1 cellular context compared by ENCODE assay signal in the genomic region with DNA sequence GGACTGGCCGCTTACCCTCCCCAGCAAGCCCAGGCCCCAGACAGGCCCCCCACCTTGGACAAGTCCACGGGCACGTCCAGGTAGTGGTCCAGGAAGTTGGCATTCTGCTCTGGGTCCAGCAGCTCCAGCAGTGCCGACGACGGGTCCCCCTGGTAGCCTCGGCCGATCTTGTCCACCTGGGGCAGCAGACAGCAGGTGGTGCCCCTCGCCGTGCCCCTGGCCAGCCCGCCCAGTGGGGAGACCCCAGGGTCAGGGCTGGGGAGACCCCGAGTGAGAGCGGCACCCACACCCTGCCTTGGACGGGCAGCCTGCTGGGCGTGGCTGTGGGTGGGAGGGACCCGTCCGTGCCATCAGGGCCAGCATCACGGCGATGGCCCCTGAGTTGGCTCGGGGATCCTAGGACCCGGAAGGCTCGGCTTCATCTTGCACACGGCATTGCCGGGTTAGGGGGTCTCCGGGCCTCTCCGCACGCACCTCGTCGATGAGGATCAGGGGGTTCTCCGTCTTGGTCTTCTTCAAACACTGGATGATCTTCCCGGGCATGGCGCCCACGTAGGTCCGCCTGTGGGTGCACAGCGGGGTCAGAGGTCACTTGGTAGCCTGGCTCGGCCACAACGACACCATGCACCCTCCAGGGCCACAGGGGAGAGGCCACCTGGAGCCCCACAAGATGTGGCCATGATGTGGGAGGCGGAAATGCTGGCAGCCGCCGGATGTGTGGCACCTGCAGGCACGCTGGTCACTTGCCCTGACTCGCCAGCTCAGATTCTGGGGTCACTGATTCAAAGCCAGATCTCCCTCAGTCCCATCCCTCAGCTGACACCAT.
A peak's percentile ranks its signal among the peaks of the same experiment; 100 is the strongest.
TF ChIP-seq lines count a peak whose summit lies in the region.

No MANE protein-coding gene starts in this region.

TF ChIP-seq in HEK293, 187 proteins besides CTCF, POLR2A, EP300 and RAD21 (continues in another document):
- 0 out of 2 replicates have a peak, but pooled peaks have one; percentile 4 for TF ChIP-seq ZNF341 (tag by site-specific recombination; IDR thresholded peaks at IDR 0.05; ENCODE audit: low read depth)
- no peak for TF ChIP-seq ZBTB17 (tag by site-specific recombination; IDR thresholded peaks at IDR 0.05)
- TF ChIP-seq BCL11A (tag by site-specific recombination; IDR thresholded peaks at IDR 0.05; ENCODE audit: low read depth): peak; percentile 95
- TF ChIP-seq ZFHX2 (tag by site-specific recombination; conservative IDR thresholded peaks at IDR 0.05): no peak; the same call in 1 of the 2 replicates
- TF ChIP-seq KLF8 (tag by site-specific recombination; IDR thresholded peaks at IDR 0.05): no peak; the same call in 1 of the 2 replicates
- TF ChIP-seq TRIM28 (IDR thresholded peaks at IDR 0.05; ENCODE audit: borderline replicate concordance, low read length): no peak
- TF ChIP-seq ZNF549 (tag by site-specific recombination; IDR thresholded peaks at IDR 0.05): no peak
- no peak for TF ChIP-seq ZNF280C (tag by site-specific recombination; IDR thresholded peaks at IDR 0.05)
- TF ChIP-seq MYNN (tag by site-specific recombination; IDR thresholded peaks at IDR 0.05; ENCODE audit: borderline replicate concordance): no peak
- no peak for TF ChIP-seq ZNF302 (tag by site-specific recombination; IDR thresholded peaks at IDR 0.05; ENCODE audit: low read depth)
- TF ChIP-seq, protein P1, sequence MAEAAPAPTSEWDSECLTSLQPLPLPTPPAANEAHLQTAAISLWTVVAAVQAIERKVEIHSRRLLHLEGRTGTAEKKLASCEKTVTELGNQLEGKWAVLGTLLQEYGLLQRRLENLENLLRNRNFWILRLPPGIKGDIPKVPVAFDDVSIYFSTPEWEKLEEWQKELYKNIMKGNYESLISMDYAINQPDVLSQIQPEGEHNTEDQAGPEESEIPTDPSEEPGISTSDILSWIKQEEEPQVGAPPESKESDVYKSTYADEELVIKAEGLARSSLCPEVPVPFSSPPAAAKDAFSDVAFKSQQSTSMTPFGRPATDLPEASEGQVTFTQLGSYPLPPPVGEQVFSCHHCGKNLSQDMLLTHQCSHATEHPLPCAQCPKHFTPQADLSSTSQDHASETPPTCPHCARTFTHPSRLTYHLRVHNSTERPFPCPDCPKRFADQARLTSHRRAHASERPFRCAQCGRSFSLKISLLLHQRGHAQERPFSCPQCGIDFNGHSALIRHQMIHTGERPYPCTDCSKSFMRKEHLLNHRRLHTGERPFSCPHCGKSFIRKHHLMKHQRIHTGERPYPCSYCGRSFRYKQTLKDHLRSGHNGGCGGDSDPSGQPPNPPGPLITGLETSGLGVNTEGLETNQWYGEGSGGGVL (tag by site-specific recombination; IDR thresholded peaks at IDR 0.05): no peak
- TF ChIP-seq REST (tag by site-specific recombination; IDR thresholded peaks at IDR 0.05): peak; percentile 53
- TF ChIP-seq, protein P2, sequence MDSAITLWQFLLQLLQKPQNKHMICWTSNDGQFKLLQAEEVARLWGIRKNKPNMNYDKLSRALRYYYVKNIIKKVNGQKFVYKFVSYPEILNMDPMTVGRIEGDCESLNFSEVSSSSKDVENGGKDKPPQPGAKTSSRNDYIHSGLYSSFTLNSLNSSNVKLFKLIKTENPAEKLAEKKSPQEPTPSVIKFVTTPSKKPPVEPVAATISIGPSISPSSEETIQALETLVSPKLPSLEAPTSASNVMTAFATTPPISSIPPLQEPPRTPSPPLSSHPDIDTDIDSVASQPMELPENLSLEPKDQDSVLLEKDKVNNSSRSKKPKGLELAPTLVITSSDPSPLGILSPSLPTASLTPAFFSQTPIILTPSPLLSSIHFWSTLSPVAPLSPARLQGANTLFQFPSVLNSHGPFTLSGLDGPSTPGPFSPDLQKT (IDR thresholded peaks at IDR 0.05; ENCODE audit: borderline replicate concordance, low read depth, low read length): no peak
- no peak for TF ChIP-seq ZSCAN23 (tag by site-specific recombination; IDR thresholded peaks at IDR 0.05)
- TF ChIP-seq ZNF529 (tag by site-specific recombination; IDR thresholded peaks at IDR 0.05; ENCODE audit: insufficient replicate concordance): no peak
- no peak for TF ChIP-seq ZNF530 (tag by site-specific recombination; IDR thresholded peaks at IDR 0.05; ENCODE audit: low read depth)
- no peak for TF ChIP-seq ZNF175 (tag by site-specific recombination; IDR thresholded peaks at IDR 0.05)
- TF ChIP-seq KLF9 (tag by site-specific recombination; IDR thresholded peaks at IDR 0.05; ENCODE audit: low read depth): peak; percentile 60
- TF ChIP-seq ZNF621 (tag by site-specific recombination; IDR thresholded peaks at IDR 0.05): no peak
- TF ChIP-seq SETDB1 (IDR thresholded peaks at IDR 0.05; ENCODE audit: insufficient read length, low read length): no peak
- no peak for TF ChIP-seq ZNF26 (tag by site-specific recombination; IDR thresholded peaks at IDR 0.05)
- no peak for TF ChIP-seq ZNF785 (tag by site-specific recombination; IDR thresholded peaks at IDR 0.05)
- no peak for TF ChIP-seq GLI2 (tag by site-specific recombination; IDR thresholded peaks at IDR 0.05; ENCODE audit: borderline replicate concordance, low read depth)
- TF ChIP-seq, protein P3, sequence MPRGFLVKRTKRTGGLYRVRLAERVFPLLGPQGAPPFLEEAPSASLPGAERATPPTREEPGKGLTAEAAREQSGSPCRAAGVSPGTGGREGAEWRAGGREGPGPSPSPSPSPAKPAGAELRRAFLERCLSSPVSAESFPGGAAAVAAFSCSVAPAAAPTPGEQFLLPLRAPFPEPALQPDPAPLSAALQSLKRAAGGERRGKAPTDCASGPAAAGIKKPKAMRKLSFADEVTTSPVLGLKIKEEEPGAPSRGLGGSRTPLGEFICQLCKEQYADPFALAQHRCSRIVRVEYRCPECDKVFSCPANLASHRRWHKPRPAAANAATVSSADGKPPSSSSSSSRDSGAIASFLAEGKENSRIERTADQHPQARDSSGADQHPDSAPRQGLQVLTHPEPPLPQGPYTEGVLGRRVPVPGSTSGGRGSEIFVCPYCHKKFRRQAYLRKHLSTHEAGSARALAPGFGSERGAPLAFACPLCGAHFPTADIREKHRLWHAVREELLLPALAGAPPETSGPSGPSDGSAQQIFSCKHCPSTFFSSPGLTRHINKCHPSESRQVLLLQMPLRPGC (tag by site-specific recombination; IDR thresholded peaks at IDR 0.05): no peak
- no peak for TF ChIP-seq MEIS1 (CRISPR knock-in tag; IDR thresholded peaks at IDR 0.05; ENCODE audit: borderline replicate concordance)
- no peak for TF ChIP-seq ZBTB20 (tag by site-specific recombination; IDR thresholded peaks at IDR 0.05)
- TF ChIP-seq, protein P4, sequence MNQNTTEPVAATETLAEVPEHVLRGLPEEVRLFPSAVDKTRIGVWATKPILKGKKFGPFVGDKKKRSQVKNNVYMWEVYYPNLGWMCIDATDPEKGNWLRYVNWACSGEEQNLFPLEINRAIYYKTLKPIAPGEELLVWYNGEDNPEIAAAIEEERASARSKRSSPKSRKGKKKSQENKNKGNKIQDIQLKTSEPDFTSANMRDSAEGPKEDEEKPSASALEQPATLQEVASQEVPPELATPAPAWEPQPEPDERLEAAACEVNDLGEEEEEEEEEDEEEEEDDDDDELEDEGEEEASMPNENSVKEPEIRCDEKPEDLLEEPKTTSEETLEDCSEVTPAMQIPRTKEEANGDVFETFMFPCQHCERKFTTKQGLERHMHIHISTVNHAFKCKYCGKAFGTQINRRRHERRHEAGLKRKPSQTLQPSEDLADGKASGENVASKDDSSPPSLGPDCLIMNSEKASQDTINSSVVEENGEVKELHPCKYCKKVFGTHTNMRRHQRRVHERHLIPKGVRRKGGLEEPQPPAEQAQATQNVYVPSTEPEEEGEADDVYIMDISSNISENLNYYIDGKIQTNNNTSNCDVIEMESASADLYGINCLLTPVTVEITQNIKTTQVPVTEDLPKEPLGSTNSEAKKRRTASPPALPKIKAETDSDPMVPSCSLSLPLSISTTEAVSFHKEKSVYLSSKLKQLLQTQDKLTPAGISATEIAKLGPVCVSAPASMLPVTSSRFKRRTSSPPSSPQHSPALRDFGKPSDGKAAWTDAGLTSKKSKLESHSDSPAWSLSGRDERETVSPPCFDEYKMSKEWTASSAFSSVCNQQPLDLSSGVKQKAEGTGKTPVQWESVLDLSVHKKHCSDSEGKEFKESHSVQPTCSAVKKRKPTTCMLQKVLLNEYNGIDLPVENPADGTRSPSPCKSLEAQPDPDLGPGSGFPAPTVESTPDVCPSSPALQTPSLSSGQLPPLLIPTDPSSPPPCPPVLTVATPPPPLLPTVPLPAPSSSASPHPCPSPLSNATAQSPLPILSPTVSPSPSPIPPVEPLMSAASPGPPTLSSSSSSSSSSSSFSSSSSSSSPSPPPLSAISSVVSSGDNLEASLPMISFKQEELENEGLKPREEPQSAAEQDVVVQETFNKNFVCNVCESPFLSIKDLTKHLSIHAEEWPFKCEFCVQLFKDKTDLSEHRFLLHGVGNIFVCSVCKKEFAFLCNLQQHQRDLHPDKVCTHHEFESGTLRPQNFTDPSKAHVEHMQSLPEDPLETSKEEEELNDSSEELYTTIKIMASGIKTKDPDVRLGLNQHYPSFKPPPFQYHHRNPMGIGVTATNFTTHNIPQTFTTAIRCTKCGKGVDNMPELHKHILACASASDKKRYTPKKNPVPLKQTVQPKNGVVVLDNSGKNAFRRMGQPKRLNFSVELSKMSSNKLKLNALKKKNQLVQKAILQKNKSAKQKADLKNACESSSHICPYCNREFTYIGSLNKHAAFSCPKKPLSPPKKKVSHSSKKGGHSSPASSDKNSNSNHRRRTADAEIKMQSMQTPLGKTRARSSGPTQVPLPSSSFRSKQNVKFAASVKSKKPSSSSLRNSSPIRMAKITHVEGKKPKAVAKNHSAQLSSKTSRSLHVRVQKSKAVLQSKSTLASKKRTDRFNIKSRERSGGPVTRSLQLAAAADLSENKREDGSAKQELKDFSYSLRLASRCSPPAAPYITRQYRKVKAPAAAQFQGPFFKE (tag by site-specific recombination; IDR thresholded peaks at IDR 0.05; ENCODE audit: borderline replicate concordance): no peak
- TF ChIP-seq, protein P5, sequence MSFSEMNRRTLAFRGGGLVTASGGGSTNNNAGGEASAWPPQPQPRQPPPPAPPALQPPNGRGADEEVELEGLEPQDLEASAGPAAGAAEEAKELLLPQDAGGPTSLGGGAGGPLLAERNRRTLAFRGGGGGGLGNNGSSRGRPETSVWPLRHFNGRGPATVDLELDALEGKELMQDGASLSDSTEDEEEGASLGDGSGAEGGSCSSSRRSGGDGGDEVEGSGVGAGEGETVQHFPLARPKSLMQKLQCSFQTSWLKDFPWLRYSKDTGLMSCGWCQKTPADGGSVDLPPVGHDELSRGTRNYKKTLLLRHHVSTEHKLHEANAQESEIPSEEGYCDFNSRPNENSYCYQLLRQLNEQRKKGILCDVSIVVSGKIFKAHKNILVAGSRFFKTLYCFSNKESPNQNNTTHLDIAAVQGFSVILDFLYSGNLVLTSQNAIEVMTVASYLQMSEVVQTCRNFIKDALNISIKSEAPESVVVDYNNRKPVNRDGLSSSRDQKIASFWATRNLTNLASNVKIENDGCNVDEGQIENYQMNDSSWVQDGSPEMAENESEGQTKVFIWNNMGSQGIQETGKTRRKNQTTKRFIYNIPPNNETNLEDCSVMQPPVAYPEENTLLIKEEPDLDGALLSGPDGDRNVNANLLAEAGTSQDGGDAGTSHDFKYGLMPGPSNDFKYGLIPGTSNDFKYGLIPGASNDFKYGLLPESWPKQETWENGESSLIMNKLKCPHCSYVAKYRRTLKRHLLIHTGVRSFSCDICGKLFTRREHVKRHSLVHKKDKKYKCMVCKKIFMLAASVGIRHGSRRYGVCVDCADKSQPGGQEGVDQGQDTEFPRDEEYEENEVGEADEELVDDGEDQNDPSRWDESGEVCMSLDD (tag by site-specific recombination; IDR thresholded peaks at IDR 0.05): peak; percentile 32; the same call in 1 of the 2 replicates
